19 cellular contexts compared by ENCODE assay signal in genomic region chr7:31056775-31057346, GRCh38. TPM values are rescaled to one million over a fixed set of nuclear protein-coding genes. Genes with fewer than 3 reads are reported as not detected.
DNase-seq lines count a peak whose midpoint lies in the region; ATAC-seq, FAIRE-seq and TF ChIP-seq lines count a peak whose summit lies in the region.
"Had no signal": no experiment of that assay in that cellular context is flagged by ENCODE, and none has a peak within 500 bp of the region (broad histone marks: within the 10 kb centered on the region; RNA-seq: fewer than 3 reads in every experiment).

No MANE protein-coding gene starts in this region.

- H3K9me3 ChIP-seq in PC-9 (ENCODE audit: insufficient read depth, low read depth), result no peaks in the 10 kb centered on the region
- no peaks in the 10 kb centered on the region for H3K9me3 ChIP-seq in lower lobe of right lung
- H3K9me3 ChIP-seq: sigmoid colon, testis had no signal

- H3K27me3 ChIP-seq in H7 (ENCODE audit: control insufficient read depth, insufficient read depth, low read length) (peaks cover 27% of the 10 kb centered on the region), PC-9 (ENCODE audit: insufficient read depth, low read depth) (peaks cover 70% of the 10 kb centered on the region), lower lobe of right lung (ENCODE audit: low read depth) (peaks cover 44% of the 10 kb centered on the region)
- H3K27me3 ChIP-seq: testis had no signal

- H4K20me1 ChIP-seq in PC-9 (ENCODE audit: insufficient read depth), result no peaks in the 10 kb centered on the region

- TF ChIP-seq CTCF in D721Med (IDR thresholded peaks at IDR 0.05; ENCODE audit: insufficient read depth, missing control alignments) (peak; percentile 30), PC-9 (conservative IDR thresholded peaks at IDR 0.05) (peak; percentile 45; the same call in 1 of the 2 replicates), lower lobe of right lung (IDR thresholded peaks at IDR 0.05) (no peak)

- no peaks in the 10 kb centered on the region for H3F3A ChIP-seq in PC-9 (ENCODE audit: insufficient read depth, low read depth)

- no peaks in the 10 kb centered on the region for H3K79me2 ChIP-seq in PC-9 (ENCODE audit: low read depth)

- H3K4me3 ChIP-seq in H7 (ENCODE audit: insufficient read depth, low read depth, low read length) (no peak overlapping the region), PC-9 (no peak overlapping the region), lower lobe of right lung (no peak overlapping the region)
- H3K4me3 ChIP-seq: cardiac muscle cell, sigmoid colon, testis had no signal

- no peak overlapping the region for H2AFZ ChIP-seq in PC-9

- intact Hi-C loops in PC-9 (cut with micrococcal nuclease; ENCODE audit: unreplicated experiment), result no loop called here
- intact Hi-C loops in lower lobe of right lung (cut with DNase I), result no loop called here

- DNase-seq in D721Med (ENCODE audit: insufficient read length, low spot score) (no peak), H7 (peak; percentile 50), PC-9 (no peak), medulla oblongata (ENCODE audit: extremely low spot score) (peak; percentile 26), lower lobe of right lung (no peak), EL (no peak)
- DNase-seq: activated B cell treated with CpG ODN at 0.5 μM for 24 hours; activated naive CD8-positive, alpha-beta T cell treated with anti-CD3 and anti-CD28 coated beads, Interleukin-2, amount 50 U/mL, for 24 hours; KG1; left colon; NCI-H187 treated with DMSO at 0.1 percent for 48 hours; sigmoid colon; testis had no signal

- H3K36me3 ChIP-seq in H7 (replicated peaks; ENCODE audit: control insufficient read depth, insufficient read depth, low read length) (no peaks in the 10 kb centered on the region), PC-9 (ENCODE audit: low read depth) (no peaks in the 10 kb centered on the region), lower lobe of right lung (no peaks in the 10 kb centered on the region)
- H3K36me3 ChIP-seq: cardiac muscle cell, sigmoid colon had no signal

- CTCF ChIA-PET in PC-9 (lab: Charles Lee), result no interaction called here

- no peak for FAIRE-seq in D721Med (lab: Jason Lieb, UNC)

- no peak overlapping the region for H3K4me2 ChIP-seq in PC-9

- ATAC-seq in lower lobe of right lung (no peak), HG03135 (IDR thresholded peaks at IDR 0.05; ENCODE audit: unreplicated experiment) (no peak)
- ATAC-seq: activated naive CD8-positive, alpha-beta T cell treated with anti-CD3 and anti-CD28 coated beads, Interleukin-2, amount 50 U/mL, for 24 hours; left colon had no signal

- POLR2A ChIA-PET in PC-9 (lab: Charles Lee; ENCODE audit: unreplicated experiment), result no interaction called here

- no peaks in the 10 kb centered on the region for H3K9me2 ChIP-seq in PC-9 (ENCODE audit: insufficient read depth)

- BruUV-seq in PC-9 (replicated peaks; lab: Mats Ljungman, UMichigan), result no TSS peak

- H3K4me1 ChIP-seq in PC-9 (replicated peaks; ENCODE audit: insufficient read depth) (no peaks in the 10 kb centered on the region), lower lobe of right lung (no peaks in the 10 kb centered on the region)
- H3K4me1 ChIP-seq: testis had no signal

- H3K27ac ChIP-seq in PC-9, result no peak overlapping the region
- H3K27ac ChIP-seq in lower lobe of right lung, result no peak overlapping the region
- H3K27ac ChIP-seq: C4-2B, cardiac muscle cell, HL-60, testis had no signal

RNA-seq across cellular contexts. Expression of gene ADCYAP1R1, which starts 4.8 kb away (rescaled TPM):
- total RNA-seq in H7 (2014; rRNA removed; shearing (Covaris generic)), result 1.8 TPM in 2 replicates
- not detected in 2 replicates for total RNA-seq in PC-9 (2021)
- total RNA-seq in lower lobe of right lung, result 2.9 TPM
- total RNA-seq: activated B cell treated with CpG ODN at 0.5 μM for 24 hours; activated T-helper 1 cell treated with anti-CD3 and anti-CD28 coated beads, Interleukin-12 subunit alpha, Interleukin-12 subunit beta, Interleukin-2, Interleukin-4 antibody, amounts not matched to agents 30 ng/mL and 10 ng/mL and 1 ng/mL, durations not matched to agents 14 hours and 24 hours and 36 hours; T-helper 1 cell treated with Interleukin-12 subunit alpha and Interleukin-12 subunit beta and Interleukin-4 antibody, amounts not matched to agents 30 ng/mL and 1 ng/mL, for 36 hours had no signal

Comparison
In these comparisons a context has a peak if more than half of its experiments do, and no peak if none do; other contexts are left out.
1. DNase-seq: peak in H7 (single experiment) and medulla oblongata (single experiment); none in D721Med (single experiment), PC-9 (0 of 2), lower lobe of right lung (single experiment) and EL (single experiment).